Comparison of ENCODE assay signal across 8 cellular contexts in the genomic region with DNA sequence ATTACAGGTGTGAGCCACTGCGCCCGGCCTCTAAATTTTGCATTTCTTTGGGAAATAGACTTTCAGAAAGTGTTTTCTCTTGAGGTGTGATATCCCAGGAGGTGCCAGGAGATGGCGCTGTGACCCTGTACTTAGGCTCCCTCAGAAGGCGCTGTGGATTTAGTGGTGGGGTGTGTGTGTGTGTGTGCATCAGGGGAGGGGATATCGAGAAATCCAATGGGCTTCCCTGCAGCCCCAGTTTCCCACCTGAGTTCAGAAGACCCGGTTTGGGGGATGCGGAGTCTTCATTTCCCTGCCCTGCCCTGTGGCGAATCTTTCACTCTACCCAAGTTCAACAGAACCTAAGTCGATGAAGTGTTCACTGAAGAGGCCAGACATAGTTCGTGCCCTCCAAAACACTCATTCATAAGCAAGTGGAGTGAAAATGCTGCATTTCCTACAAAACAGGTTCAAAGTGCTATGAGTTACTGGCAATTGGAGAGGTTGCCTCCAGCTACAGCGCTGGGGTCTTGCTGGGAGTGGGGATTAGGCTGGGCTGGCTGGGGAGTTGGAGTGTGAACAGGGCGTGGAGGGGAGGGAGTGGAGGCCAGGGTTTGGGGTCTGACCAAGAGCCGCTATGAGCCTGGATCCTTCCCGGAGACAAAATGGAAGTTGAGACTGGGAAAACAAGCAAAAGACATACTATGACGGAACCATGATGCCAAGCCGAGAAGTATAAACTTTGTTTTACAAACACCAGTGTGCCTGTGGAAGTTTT. TPM values are rescaled to one million over a fixed set of nuclear protein-coding genes. Genes with fewer than 3 reads are reported as not detected.
A peak's percentile ranks its signal among the peaks of the same experiment; 100 is the strongest.
DNase-seq lines count a peak whose midpoint lies in the region; ATAC-seq and TF ChIP-seq lines count a peak whose summit lies in the region.

No MANE protein-coding gene starts in this region.

- CTCF ChIA-PET in CD4-positive, alpha-beta memory T cell (lab: Charles Lee; ENCODE audit: partially characterized antibody) = interaction anchor here (0.8 to 9.3 kb wide), 7 partner anchors 15 to 143 kb away, joined by 3 to 91 read pairs (median 5); a partner anchor contains a TSS

- H2AFZ ChIP-seq in OCI-LY1 (ENCODE audit: low read length) (no peak overlapping the region), neural progenitor cell (replicated peaks) (peak overlapping the region; percentile 18)

- peaks cover 0 to 9% (median 4%) of the 10 kb centered on the region in 4 donors for H3K4me1 Mint-ChIP-seq in CD4-positive, alpha-beta memory T cell
- H3K4me1 Mint-ChIP-seq in neural progenitor cell = no peaks in the 10 kb centered on the region

- H3K9ac ChIP-seq in OCI-LY1 (ENCODE audit: low read length) (no peak overlapping the region), neural progenitor cell (no peak overlapping the region)

- ATAC-seq in HG02798 (IDR thresholded peaks at IDR 0.05; ENCODE audit: poor library complexity, unreplicated experiment) = peak; percentile 51
- ATAC-seq in thoracic aorta (ENCODE audit: insufficient number of reproducible peaks, low FRiP score, low read depth) = no peak
- no peak for ATAC-seq in GM19463 (IDR thresholded peaks at IDR 0.05; ENCODE audit: unreplicated experiment)

- DNase-seq in CD4-positive, alpha-beta memory T cell = peak; percentile 58 to 67 (median 62)
- DNase-seq in activated T-cell treated with anti-CD3 and anti-CD28 coated beads for 1 hour (ENCODE audit: low read depth) (peak; percentile 64), fibroblast of gingiva (ENCODE audit: low read depth) (peak; percentile 27), neural progenitor cell (ENCODE audit: low spot score) (peak; percentile 85), thoracic aorta (ENCODE audit: low spot score) (no peak)

- no peaks in the 10 kb centered on the region for H3K79me2 ChIP-seq in OCI-LY1 (ENCODE audit: insufficient read depth, low read length)
- no peaks in the 10 kb centered on the region for H3K79me2 ChIP-seq in neural progenitor cell (ENCODE audit: low read depth)

- H3K4me2 ChIP-seq in OCI-LY1 (ENCODE audit: low read length) (no peak overlapping the region), neural progenitor cell (peak overlapping the region; percentile 28)

- peak overlapping the region in 2 of 7 donors; percentile 57 to 70 for H3K27ac Mint-ChIP-seq in CD4-positive, alpha-beta memory T cell
- no peak overlapping the region for H3K27ac Mint-ChIP-seq in neural progenitor cell

- no peaks in the 10 kb centered on the region for H3K36me3 Mint-ChIP-seq in CD4-positive, alpha-beta memory T cell
- no peaks in the 10 kb centered on the region for H3K36me3 Mint-ChIP-seq in neural progenitor cell

- peak overlapping the region in 1 of 8 donors; percentile 31 for H3K4me3 Mint-ChIP-seq in CD4-positive, alpha-beta memory T cell
- H3K4me3 Mint-ChIP-seq in neural progenitor cell = no peak overlapping the region

- H3K9me2 ChIP-seq in OCI-LY1 (ENCODE audit: low read depth, low read length) = no peaks in the 10 kb centered on the region

- H3K27me3 Mint-ChIP-seq in CD4-positive, alpha-beta memory T cell = peaks cover 33 to 52% of the 10 kb centered on the region in 2 donors
- H3K27me3 Mint-ChIP-seq in neural progenitor cell (ENCODE audit: insufficient read depth, low read depth) = peaks cover 54% of the 10 kb centered on the region

- intact Hi-C loops in CD4-positive, alpha-beta memory T cell (cut with micrococcal nuclease) = loop anchor here (1.0 to 2.0 kb wide), 6 partner anchors 23 to 302 kb away; no protein-coding TSS in a partner anchor

- H3K4me3 ChIP-seq in CD4-positive, alpha-beta memory T cell (ENCODE audit: low read length in 2 of 2) = no peak overlapping the region
- H3K4me3 ChIP-seq in OCI-LY1 (ENCODE audit: low read depth, low read length, poor library complexity, severe bottlenecking) (no peak overlapping the region), neural progenitor cell (no peak overlapping the region), thoracic aorta (no peak overlapping the region)

- H3F3A ChIP-seq in OCI-LY1 (ENCODE audit: insufficient read depth, low read length) (no peaks in the 10 kb centered on the region), neural progenitor cell (ENCODE audit: low read depth) (peaks cover 14% of the 10 kb centered on the region)

- no peaks in the 10 kb centered on the region for H3K9me3 Mint-ChIP-seq in CD4-positive, alpha-beta memory T cell
- no peaks in the 10 kb centered on the region for H3K9me3 Mint-ChIP-seq in neural progenitor cell

- TF ChIP-seq CTCF in OCI-LY1 (IDR thresholded peaks at IDR 0.05; ENCODE audit: low read length) (peak; percentile 87), neural progenitor cell (IDR thresholded peaks at IDR 0.05) (peak; percentile 94), thoracic aorta (IDR thresholded peaks at IDR 0.05) (peak; percentile 62)

- no peak overlapping the region for H3K27ac ChIP-seq in CD4-positive, alpha-beta memory T cell (ENCODE audit: low read depth, low read length)
- H3K27ac ChIP-seq in OCI-LY1 (ENCODE audit: low read depth, low read length, poor library complexity, severe bottlenecking) (no peak overlapping the region), neural progenitor cell (no peak overlapping the region), thoracic aorta (no peak overlapping the region)

- POLR2A ChIA-PET in CD4-positive, alpha-beta memory T cell (lab: Charles Lee; ENCODE audit: partially characterized antibody) = interaction anchor here (1.1 to 1.2 kb wide), 2 partner anchors 43 to 45 kb away, joined by 3 to 4 read pairs; no protein-coding TSS in a partner anchor

- H3K9me3 ChIP-seq in CD4-positive, alpha-beta memory T cell (ENCODE audit: control insufficient read depth in 1 of 2, low read length in 2 of 2) = no peaks in the 10 kb centered on the region
- H3K9me3 ChIP-seq in OCI-LY1 (ENCODE audit: low read length) (no peaks in the 10 kb centered on the region), neural progenitor cell (ENCODE audit: low read depth) (no peaks in the 10 kb centered on the region), thoracic aorta (no peaks in the 10 kb centered on the region)

- H3K36me3 ChIP-seq in CD4-positive, alpha-beta memory T cell (ENCODE audit: insufficient read depth, low read length) = no peaks in the 10 kb centered on the region
- no peaks in the 10 kb centered on the region for H3K36me3 ChIP-seq in OCI-LY1 (ENCODE audit: insufficient read depth, low read length)
- no peaks in the 10 kb centered on the region for H3K36me3 ChIP-seq in neural progenitor cell
- no peaks in the 10 kb centered on the region for H3K36me3 ChIP-seq in thoracic aorta

- H3K4me1 ChIP-seq in CD4-positive, alpha-beta memory T cell (ENCODE audit: insufficient read depth, low read length) = no peaks in the 10 kb centered on the region
- H3K4me1 ChIP-seq in OCI-LY1 (ENCODE audit: insufficient read depth, low read length, severe bottlenecking) (no peaks in the 10 kb centered on the region), neural progenitor cell (peaks cover 8% of the 10 kb centered on the region), thoracic aorta (ENCODE audit: control insufficient read depth in 1 of 2, low read depth in 2 of 2) (no peaks in the 10 kb centered on the region)

- H3K27me3 ChIP-seq in CD4-positive, alpha-beta memory T cell (ENCODE audit: insufficient read depth, low read length) = peaks cover 15% of the 10 kb centered on the region
- H3K27me3 ChIP-seq in OCI-LY1 (ENCODE audit: insufficient read depth, low read length) = peaks cover 13% of the 10 kb centered on the region; the same call in 1 of the 2 replicates
- peaks cover 76% of the 10 kb centered on the region for H3K27me3 ChIP-seq in neural progenitor cell
- peaks cover 5% of the 10 kb centered on the region for H3K27me3 ChIP-seq in thoracic aorta (replicated peaks; ENCODE audit: insufficient read depth)

- H4K20me1 ChIP-seq in OCI-LY1 (ENCODE audit: insufficient read depth, low read length) (no peaks in the 10 kb centered on the region), neural progenitor cell (ENCODE audit: low read depth) (peaks cover 4% of the 10 kb centered on the region)

RNA-seq across cellular contexts. Expression of a gene that starts 6.5 kb away (rescaled TPM):
- under 1 TPM in 1 of 2 experiments, not detected in 1; 0.26 TPM for total RNA-seq in CD4-positive, alpha-beta memory T cell
- not detected for polyA plus RNA-seq in CD4-positive, alpha-beta memory T cell
- total RNA-seq in neural progenitor cell (ENCODE audit: low replicate concordance) = not detected in 2 replicates
- 1 to 10 TPM in 1 of 2 donors, under 1 TPM in 1; 0.27 to 2.5 TPM for total RNA-seq in thoracic aorta

RNA-seq across cellular contexts. Expression of a gene that starts 21.5 kb away (rescaled TPM):
- total RNA-seq in CD4-positive, alpha-beta memory T cell = not detected
- polyA plus RNA-seq in CD4-positive, alpha-beta memory T cell = not detected
- not detected in 2 replicates for total RNA-seq in neural progenitor cell (ENCODE audit: low replicate concordance)
- total RNA-seq in thoracic aorta = under 1 TPM in 1 of 2 donors, not detected in 1; 0.28 TPM

RNA-seq across cellular contexts. Expression of a gene that starts 27.6 kb away (rescaled TPM):
- total RNA-seq in CD4-positive, alpha-beta memory T cell = 10 to 100 TPM; 11.1 to 12.4 TPM
- 1 to 10 TPM; 7.6 to 8.1 TPM for polyA plus RNA-seq in CD4-positive, alpha-beta memory T cell
- not detected in 2 replicates for total RNA-seq in neural progenitor cell (ENCODE audit: low replicate concordance)
- total RNA-seq in thoracic aorta = 1 to 10 TPM in 1 of 2 donors, not detected in 1; 1.6 TPM

Comparison
In these comparisons a context has a peak if more than half of its experiments do, and no peak if none do; other contexts are left out.
1. RNA of a gene that starts 27.6 kb away (total RNA-seq): 11.1 to 12.4 TPM in CD4-positive, alpha-beta memory T cell; 1.6 TPM in thoracic aorta and not detected in neural progenitor cell; every median in the first group is over 4 times any median in the second.
2. Peak in every context shown above with its lines, with median percentiles within 50 percentile points of each other: CTCF ChIP-seq.